ENCODE assay signal across 11 cellular contexts in the genomic region with DNA sequence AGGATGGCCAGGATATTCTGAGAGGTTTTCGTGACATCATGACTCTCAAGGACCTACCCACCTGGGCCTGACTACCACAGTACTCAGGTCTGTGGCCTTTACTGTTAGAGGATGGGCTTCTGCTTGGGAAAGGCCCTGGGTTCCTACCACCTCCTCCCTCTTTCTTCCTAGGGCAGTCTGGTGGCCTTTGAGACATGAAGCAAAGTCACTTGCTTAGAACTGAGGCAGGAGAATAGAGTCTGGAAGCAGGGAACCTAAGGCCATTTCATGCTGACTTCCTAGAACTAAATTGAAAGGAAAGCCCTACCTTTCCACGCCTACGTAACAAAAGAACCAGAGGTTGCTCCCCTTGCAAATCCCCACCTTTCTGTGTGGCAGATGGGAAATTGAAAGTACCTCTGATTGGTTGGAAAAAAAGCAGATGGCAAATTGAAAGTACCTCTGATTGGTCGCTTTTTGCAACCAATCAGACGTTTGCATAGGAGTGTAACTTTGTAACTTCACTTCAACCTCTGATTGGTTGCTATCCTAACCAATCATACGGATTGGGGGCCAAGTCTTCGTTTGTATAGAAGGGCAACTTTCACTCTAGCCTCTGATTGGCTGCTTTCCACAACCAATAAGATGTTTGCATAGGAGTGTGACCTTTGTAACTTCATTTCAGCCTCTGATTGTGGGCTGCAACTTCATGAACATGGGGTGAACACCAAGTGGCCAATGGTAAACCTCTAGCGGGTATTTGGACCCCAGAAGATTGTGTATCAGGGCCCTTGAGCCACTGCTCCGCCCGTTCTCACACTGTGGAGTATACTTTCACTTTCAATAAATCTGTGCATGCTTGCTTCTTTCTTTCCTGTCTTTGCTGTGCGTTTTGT. TPM values are rescaled to one million over a fixed set of nuclear protein-coding genes. Genes with fewer than 3 reads are reported as not detected.
A peak's percentile ranks its signal among the peaks of the same experiment; 100 is the strongest.
DNase-seq lines count a peak whose midpoint lies in the region; ATAC-seq, FAIRE-seq and TF ChIP-seq lines count a peak whose summit lies in the region.
"Had no signal": no experiment of that assay in that cellular context is flagged by ENCODE, and none has a peak within 500 bp of the region (broad histone marks: within the 10 kb centered on the region; RNA-seq: fewer than 3 reads in every experiment).

No MANE protein-coding gene starts in this region.

- H3K27me3 ChIP-seq in H1 (replicated peaks in 1 of 4; ENCODE audit: control insufficient read depth in 3 of 4, extremely low read depth in 1 of 4, insufficient read depth in 3 of 4, low read length in 3 of 4) (no peaks in the 10 kb centered on the region), stomach (peaks cover 0 to 11% (median 0%) of the 10 kb centered on the region in 3 donors), psoas muscle (ENCODE audit: insufficient read depth in 3 of 3, low read length in 2 of 3) (peaks cover 0 to 8% (median 0%) of the 10 kb centered on the region in 3 donors)
- H3K27me3 ChIP-seq: esophagus muscularis mucosa had no signal

- H2AFZ ChIP-seq in H1 (ENCODE audit: low read length): no peak overlapping the region

- no peak overlapping the region for H2BK12ac ChIP-seq in H1 (ENCODE audit: low read depth, low read length)

- H3K9ac ChIP-seq in H1 (replicated peaks in 1 of 4; ENCODE audit: extremely low read depth in 1 of 4, low read depth in 3 of 4, low read length in 3 of 4): no peak overlapping the region

- no peak overlapping the region for H3K4me2 ChIP-seq in H1 (ENCODE audit: insufficient read depth in 1 of 2, low read depth in 2 of 2, low read length in 2 of 2)

- TF ChIP-seq EP300 in H1 (IDR thresholded peaks at IDR 0.05; ENCODE audit: borderline replicate concordance in 1 of 2, low read depth in 2 of 2, low read length in 2 of 2) (no peak), stomach (IDR thresholded peaks at IDR 0.05) (no peak)

- H3K4me1 ChIP-seq in H1 (replicated peaks in 1 of 4; ENCODE audit: control insufficient read depth in 3 of 4, insufficient read depth in 4 of 4, low read length in 3 of 4) (no peaks in the 10 kb centered on the region; a peak in 1 of 7 replicates), stomach (peaks cover 0 to 6% (median 0%) of the 10 kb centered on the region in 4 donors), psoas muscle (no peaks in the 10 kb centered on the region)

- no peak for ATAC-seq in activated T-cell treated with anti-CD3 and anti-CD28 coated beads, Interleukin-2, amount 50 U/mL, for 4 hours
- ATAC-seq in psoas muscle: no peak
- ATAC-seq: stimulated activated naive B cell treated with anti-CD40 and anti-IgM and Interleukin-4, amounts not matched to agents 10 μg/mL and 1 μg/mL and 100 μg/mL, for 72 hours had no signal

- H3K4me3 ChIP-seq in H1 (ENCODE audit: extremely low read depth in 1 of 4, insufficient read depth in 2 of 4, low read depth in 3 of 4, low read length in 4 of 4): no peak overlapping the region
- H3K4me3 ChIP-seq in stomach: peak overlapping the region; percentile 7 to 28 (median 20)
- H3K4me3 ChIP-seq in psoas muscle: no peak overlapping the region
- H3K4me3 ChIP-seq: esophagus muscularis mucosa had no signal

- H3K14ac ChIP-seq in H1 (ENCODE audit: insufficient read length): no peak overlapping the region

- no peak overlapping the region for H3K56ac ChIP-seq in H1 (replicated peaks; ENCODE audit: insufficient read length, low read depth, low read length)

- no peak for DNase-seq in activated T-cell treated with anti-CD3 and anti-CD28 coated beads, Interleukin-2, amount 50 U/mL, for 4 hours
- no peak for DNase-seq in activated T-cell treated with anti-CD3 and anti-CD28 coated beads, Interleukin-2, amount 50 U/mL, for 24 hours
- DNase-seq in RPMI8226 (peak; percentile 20), H1 (ENCODE audit: low read depth in 1 of 2, low spot score in 2 of 2) (no peak), stomach (no peak), psoas muscle (no peak), nephron progenitor cell (no peak), COLO668 (lab: John Stamatoyannopoulos, UW; ENCODE audit: unreplicated experiment) (no peak)
- DNase-seq: activated CD4-positive, alpha-beta T cell treated with anti-CD3 and anti-CD28 coated beads, Interleukin-2, amount 50 U/mL, for 1 hour; stimulated activated naive B cell treated with anti-CD40 and anti-IgM and Interleukin-4, amounts not matched to agents 10 μg/mL and 1 μg/mL and 100 μg/mL, for 72 hours had no signal

- H3K27ac ChIP-seq in H1 (ENCODE audit: low read depth, low read length): no peak overlapping the region
- peak overlapping the region in 3 of 5 donors; percentile 14 to 43 (median 30) for H3K27ac ChIP-seq in stomach
- H3K27ac ChIP-seq in psoas muscle: no peak overlapping the region
- H3K27ac ChIP-seq: esophagus muscularis mucosa had no signal

- no peak for TF ChIP-seq CTCF in H1 (IDR thresholded peaks at IDR 0.05; ENCODE audit: control extremely low read depth in 1 of 3, insufficient read depth in 1 of 3, low read depth in 1 of 3, low read length in 3 of 3)
- TF ChIP-seq CTCF in stomach (IDR thresholded peaks at IDR 0.05): no peak
- no peak for TF ChIP-seq CTCF in psoas muscle (IDR thresholded peaks at IDR 0.05)
- TF ChIP-seq CTCF in nephron progenitor cell (IDR thresholded peaks at IDR 0.05): no peak

- CTCF ChIA-PET in H1 (lab: Charles Lee; ENCODE audit: partially characterized antibody): interaction anchor here (1.2 kb wide), 1 partner anchor 61 kb away, joined by 3 read pairs; no protein-coding TSS in a partner anchor

- TF ChIP-seq POLR2A in H1 (IDR thresholded peaks at IDR 0.05; ENCODE audit: control extremely low read depth in 1 of 2, low read depth in 2 of 2, low read length in 2 of 2) (no peak), stomach (IDR thresholded peaks at IDR 0.05) (no peak)

- no peak overlapping the region for H3K23ac ChIP-seq in H1 (ENCODE audit: insufficient read length)

- TF ChIP-seq RAD21 in H1 (IDR thresholded peaks at IDR 0.05 in 1 of 2, conservative IDR thresholded peaks at IDR 0.05 in 1 of 2; ENCODE audit: low read depth in 2 of 2, low read length in 2 of 2): no peak

- H4K20me1 ChIP-seq in H1 (replicated peaks in 1 of 2; ENCODE audit: control insufficient read depth in 1 of 2, insufficient read depth in 2 of 2, low read length in 2 of 2): no peaks in the 10 kb centered on the region

- no peak overlapping the region for H4K5ac ChIP-seq in H1 (ENCODE audit: insufficient read length, low read depth, low read length)

- H4K91ac ChIP-seq in H1 (replicated peaks; ENCODE audit: insufficient read length, low read length): no peak overlapping the region

- H2AK5ac ChIP-seq in H1 (ENCODE audit: low read depth, low read length): no peak overlapping the region

- no peak overlapping the region for H2BK120ac ChIP-seq in H1 (replicated peaks; ENCODE audit: low read depth, low read length)

- peak; percentile 94 for FAIRE-seq in H1 (lab: Jason Lieb, UNC)

- H3K4me1 Mint-ChIP-seq in activated T-cell treated with anti-CD3 and anti-CD28 coated beads, Interleukin-2, amount 50 U/mL, for 4 hours (ENCODE audit: low read depth): peaks cover 10% of the 10 kb centered on the region
- H3K4me1 Mint-ChIP-seq in activated T-cell treated with anti-CD3 and anti-CD28 coated beads, Interleukin-2, amount 50 U/mL, for 24 hours (ENCODE audit: low read depth): peaks cover 9% of the 10 kb centered on the region
- peaks cover under 1% of the 10 kb centered on the region for H3K4me1 Mint-ChIP-seq in nephron progenitor cell

- H4K8ac ChIP-seq in H1 (ENCODE audit: extremely low read depth, insufficient read depth, low read length): no peak overlapping the region

- H3K79me2 ChIP-seq in H1 (ENCODE audit: control insufficient read depth in 1 of 2, insufficient read depth in 2 of 2, low read length in 2 of 2): no peaks in the 10 kb centered on the region

- H3K27me3 Mint-ChIP-seq in activated T-cell treated with anti-CD3 and anti-CD28 coated beads, Interleukin-2, amount 50 U/mL, for 4 hours (ENCODE audit: low read depth): no peaks in the 10 kb centered on the region
- peaks cover 11% of the 10 kb centered on the region for H3K27me3 Mint-ChIP-seq in activated T-cell treated with anti-CD3 and anti-CD28 coated beads, Interleukin-2, amount 50 U/mL, for 24 hours
- H3K27me3 Mint-ChIP-seq in nephron progenitor cell (ENCODE audit: low read depth, poor library complexity): peaks cover 3% of the 10 kb centered on the region

- no peak overlapping the region for H3K27ac Mint-ChIP-seq in activated T-cell treated with anti-CD3 and anti-CD28 coated beads, Interleukin-2, amount 50 U/mL, for 24 hours
- H3K27ac Mint-ChIP-seq in nephron progenitor cell: no peak overlapping the region
- H3K27ac Mint-ChIP-seq: stimulated activated naive B cell treated with anti-CD40 and anti-IgM and Interleukin-4, amounts not matched to agents 10 μg/mL and 1 μg/mL and 100 μg/mL, for 72 hours had no signal

- H3K4me3 Mint-ChIP-seq in activated T-cell treated with anti-CD3 and anti-CD28 coated beads, Interleukin-2, amount 50 U/mL, for 4 hours: peak overlapping the region; percentile 45
- no peak overlapping the region for H3K4me3 Mint-ChIP-seq in activated T-cell treated with anti-CD3 and anti-CD28 coated beads, Interleukin-2, amount 50 U/mL, for 24 hours
- H3K4me3 Mint-ChIP-seq in nephron progenitor cell: no peak overlapping the region
- H3K4me3 Mint-ChIP-seq: stimulated activated naive B cell treated with anti-CD40 and anti-IgM and Interleukin-4, amounts not matched to agents 10 μg/mL and 1 μg/mL and 100 μg/mL, for 72 hours had no signal

- H3K36me3 Mint-ChIP-seq in activated T-cell treated with anti-CD3 and anti-CD28 coated beads, Interleukin-2, amount 50 U/mL, for 4 hours (ENCODE audit: insufficient read depth): no peaks in the 10 kb centered on the region
- no peaks in the 10 kb centered on the region for H3K36me3 Mint-ChIP-seq in activated T-cell treated with anti-CD3 and anti-CD28 coated beads, Interleukin-2, amount 50 U/mL, for 24 hours (ENCODE audit: low read depth)
- H3K36me3 Mint-ChIP-seq in nephron progenitor cell (ENCODE audit: low read depth): no peaks in the 10 kb centered on the region
- H3K36me3 Mint-ChIP-seq: stimulated activated naive B cell treated with anti-CD40 and anti-IgM and Interleukin-4, amounts not matched to agents 10 μg/mL and 1 μg/mL and 100 μg/mL, for 72 hours had no signal

- no peaks in the 10 kb centered on the region for H3K79me1 ChIP-seq in H1 (ENCODE audit: low read depth, low read length)

- intact Hi-C loops in stomach (cut with DNase I; ENCODE audit: low total_unique reads) (no loop called here), psoas muscle (cut with DNase I) (no loop called here)

- H3K18ac ChIP-seq in H1 (ENCODE audit: extremely low read depth, low read length): no peak overlapping the region

- H2BK5ac ChIP-seq in H1 (ENCODE audit: low read depth, low read length): no peak overlapping the region

- H3K23me2 ChIP-seq in H1 (ENCODE audit: low read depth, low read length): no peaks in the 10 kb centered on the region

- WGBS in H1 (ENCODE audit: extremely low coverage in 1 of 2, insufficient coverage in 1 of 2, insufficient read length in 1 of 2, insufficient replicate concordance in 2 of 2, low coverage in 1 of 2, low lambda C conversion rate in 2 of 2, missing lambda C conversion rate in 1 of 2), 2 experiments: 88% methylated on average over 10 of the region's 11 CpGs; no CpG with 5 or more reads in 1 of the 2 experiments
- 51 to 71% (median 66%) methylated on average over 11 of the region's 11 CpGs for WGBS in stomach, 5 donors
- 75 to 88% (median 79%) methylated on average over 11 of the region's 11 CpGs for WGBS in psoas muscle, 3 donors

- H3K9me3 ChIP-seq in H1 (ENCODE audit: insufficient read depth in 2 of 2, low read depth in 1 of 2, low read length in 1 of 2): no peaks in the 10 kb centered on the region
- H3K9me3 ChIP-seq in stomach: peaks cover 0 to 3% (median 0%) of the 10 kb centered on the region in 4 donors
- no peaks in the 10 kb centered on the region for H3K9me3 ChIP-seq in psoas muscle
- H3K9me3 ChIP-seq: esophagus muscularis mucosa had no signal

- H3K36me3 ChIP-seq in H1 (ENCODE audit: control insufficient read depth in 2 of 4, insufficient read depth in 4 of 4, low read length in 3 of 4): no peaks in the 10 kb centered on the region
- no peaks in the 10 kb centered on the region for H3K36me3 ChIP-seq in stomach
- no peaks in the 10 kb centered on the region for H3K36me3 ChIP-seq in psoas muscle (ENCODE audit: insufficient read depth in 1 of 2, low read depth in 1 of 2)
- H3K36me3 ChIP-seq: esophagus muscularis mucosa had no signal

- no peak overlapping the region for H2BK20ac ChIP-seq in H1 (ENCODE audit: low read length)

- H3K4ac ChIP-seq in H1 (replicated peaks; ENCODE audit: insufficient read length, low read depth, low read length): no peak overlapping the region

- H3K9me3 Mint-ChIP-seq in activated T-cell treated with anti-CD3 and anti-CD28 coated beads, Interleukin-2, amount 50 U/mL, for 4 hours: no peaks in the 10 kb centered on the region
- H3K9me3 Mint-ChIP-seq in activated T-cell treated with anti-CD3 and anti-CD28 coated beads, Interleukin-2, amount 50 U/mL, for 24 hours: no peaks in the 10 kb centered on the region
- peaks cover 31% of the 10 kb centered on the region for H3K9me3 Mint-ChIP-seq in nephron progenitor cell
- H3K9me3 Mint-ChIP-seq: stimulated activated naive B cell treated with anti-CD40 and anti-IgM and Interleukin-4, amounts not matched to agents 10 μg/mL and 1 μg/mL and 100 μg/mL, for 72 hours had no signal

- POLR2A ChIA-PET in H1 (lab: Charles Lee; ENCODE audit: partially characterized antibody): interaction anchor here (1.3 kb wide), 1 partner anchor 95 kb away, joined by 3 read pairs; a partner anchor contains a TSS

- no peak overlapping the region for H2BK15ac ChIP-seq in H1 (ENCODE audit: low read length)

RNA-seq across cellular contexts. Expression of a gene that starts 9.9 kb away (rescaled TPM):
- total RNA-seq in activated T-cell treated with anti-CD3 and anti-CD28 coated beads, Interleukin-2, amount 50 U/mL, for 4 hours: not detected
- 1.3 and 1.7 TPM in 2 replicates for total RNA-seq in H1 (2021; fragmentation: NEBNext Ultra II Directional; extraction: Animal tissue kit (Norgen Biotek cat#: 25700))
- polyA plus RNA-seq in H1 (2011; rRNA removed) (0.77 and 0.79 TPM in 2 replicates), stomach (not detected), psoas muscle (under 1 TPM in 1 of 3 donors, not detected in 2; 0.19 TPM)
- polyA plus RNA-seq in H1 (2011; cell fraction: cytosol; rRNA removed): 1.5 TPM
- polyA plus RNA-seq in H1 (2011; cell fraction: nucleus; rRNA removed): 0.20 TPM
- polyA plus RNA-seq in H1 (2012, experiment 1 of 2): 1.1 to 2.7 TPM (median 2.3 TPM) in 4 replicates
- polyA plus RNA-seq in H1 (2012, experiment 2 of 2): not detected
- 2.1 TPM for polyA plus RNA-seq in H1 (2013, experiment 1 of 2)
- 2.3 TPM for polyA plus RNA-seq in H1 (2013, experiment 2 of 2)
- 0.41 TPM in 1 of 2 replicates, not detected in the other for polyA minus RNA-seq in H1 (2011; rRNA and poly(A)+ RNA removed)
- polyA minus RNA-seq in H1 (2011; cell fraction: cytosol; rRNA and poly(A)+ RNA removed): not detected
- polyA minus RNA-seq in H1 (2011; cell fraction: nucleus; rRNA and poly(A)+ RNA removed): not detected
- total RNA-seq in stomach (not detected), psoas muscle (not detected)
- total RNA-seq: esophagus muscularis mucosa had no signal

RNA-seq across cellular contexts. Expression of a gene that starts 14.2 kb away (rescaled TPM):
- total RNA-seq in activated T-cell treated with anti-CD3 and anti-CD28 coated beads, Interleukin-2, amount 50 U/mL, for 4 hours: 10 to 100 TPM; 82.4 to 87.4 (median 83.8) TPM
- total RNA-seq in H1 (2021; fragmentation: NEBNext Ultra II Directional; extraction: Animal tissue kit (Norgen Biotek cat#: 25700)): 69.7 and 74.1 TPM in 2 replicates
- polyA plus RNA-seq in H1 (2011; rRNA removed): 36.7 and 65.6 TPM in 2 replicates
- 107 TPM for polyA plus RNA-seq in H1 (2011; cell fraction: cytosol; rRNA removed)
- polyA plus RNA-seq in H1 (2011; cell fraction: nucleus; rRNA removed): 11.6 TPM
- polyA plus RNA-seq in H1 (2012, experiment 1 of 2): 111 to 144 TPM (median 129 TPM) in 4 replicates
- 18.6 TPM for polyA plus RNA-seq in H1 (2012, experiment 2 of 2)
- 174 TPM for polyA plus RNA-seq in H1 (2013, experiment 1 of 2)
- polyA plus RNA-seq in H1 (2013, experiment 2 of 2): 186 TPM
- 11.5 and 14.5 TPM in 2 replicates for polyA minus RNA-seq in H1 (2011; rRNA and poly(A)+ RNA removed)
- 31.8 TPM for polyA minus RNA-seq in H1 (2011; cell fraction: cytosol; rRNA and poly(A)+ RNA removed)
- polyA minus RNA-seq in H1 (2011; cell fraction: nucleus; rRNA and poly(A)+ RNA removed): 8.2 TPM
- total RNA-seq in stomach: 10 to 100 TPM; 46.2 to 72.1 (median 64.3) TPM
- 100 to 1,000 TPM; 214 to 260 (median 220) TPM for polyA plus RNA-seq in stomach
- total RNA-seq in psoas muscle: 100 to 1,000 TPM; 194 to 237 (median 217) TPM
- polyA plus RNA-seq in psoas muscle: 100 to 1,000 TPM; 235 to 327 (median 282) TPM

RNA-seq across cellular contexts. Expression of a gene that starts 14.3 kb away (rescaled TPM):
- 10 to 100 TPM; 23.7 to 27.5 (median 24.9) TPM for total RNA-seq in activated T-cell treated with anti-CD3 and anti-CD28 coated beads, Interleukin-2, amount 50 U/mL, for 4 hours
- total RNA-seq in H1 (2021; fragmentation: NEBNext Ultra II Directional; extraction: Animal tissue kit (Norgen Biotek cat#: 25700)): 14.2 and 14.3 TPM in 2 replicates
- polyA plus RNA-seq in H1 (2011; rRNA removed): 9.7 and 10.3 TPM in 2 replicates
- 15.4 TPM for polyA plus RNA-seq in H1 (2011; cell fraction: cytosol; rRNA removed)
- polyA plus RNA-seq in H1 (2011; cell fraction: nucleus; rRNA removed): 9.4 TPM
- polyA plus RNA-seq in H1 (2012, experiment 1 of 2): 12.5 to 14.2 TPM (median 13.7 TPM) in 4 replicates
- 6.4 TPM for polyA plus RNA-seq in H1 (2012, experiment 2 of 2)
- polyA plus RNA-seq in H1 (2013, experiment 1 of 2): 14.0 TPM
- 12.8 TPM for polyA plus RNA-seq in H1 (2013, experiment 2 of 2)
- polyA minus RNA-seq in H1 (2011; rRNA and poly(A)+ RNA removed): 3.8 and 4.5 TPM in 2 replicates
- polyA minus RNA-seq in H1 (2011; cell fraction: cytosol; rRNA and poly(A)+ RNA removed): 4.5 TPM
- 2.7 TPM for polyA minus RNA-seq in H1 (2011; cell fraction: nucleus; rRNA and poly(A)+ RNA removed)
- total RNA-seq in stomach: 10 to 100 TPM in 3 of 5 donors, 1 to 10 TPM in 2; 9.5 to 42.0 (median 10.9) TPM
- polyA plus RNA-seq in stomach: 10 to 100 TPM; 14.4 to 26.4 (median 19.5) TPM
- 1 to 10 TPM; 5.5 to 9.7 (median 8.1) TPM for total RNA-seq in psoas muscle
- 10 to 100 TPM; 11.7 to 15.7 (median 14.8) TPM for polyA plus RNA-seq in psoas muscle

RNA-seq across cellular contexts. Expression of a gene that starts 33.0 kb away (rescaled TPM):
- total RNA-seq in activated T-cell treated with anti-CD3 and anti-CD28 coated beads, Interleukin-2, amount 50 U/mL, for 4 hours: 10 to 100 TPM; 14.5 to 16.5 (median 16.3) TPM
- 20.9 and 22.2 TPM in 2 replicates for total RNA-seq in H1 (2021; fragmentation: NEBNext Ultra II Directional; extraction: Animal tissue kit (Norgen Biotek cat#: 25700))
- polyA plus RNA-seq in H1 (2011; rRNA removed) (3.9 and 7.8 TPM in 2 replicates), stomach (10 to 100 TPM in 1 of 3 donors, 1 to 10 TPM in 2; 6.4 to 25.1 (median 9.8) TPM), psoas muscle (10 to 100 TPM; 10.3 to 25.4 (median 14.9) TPM)
- polyA plus RNA-seq in H1 (2011; cell fraction: cytosol; rRNA removed): 17.6 TPM
- 4.2 TPM for polyA plus RNA-seq in H1 (2011; cell fraction: nucleus; rRNA removed)
- polyA plus RNA-seq in H1 (2012, experiment 1 of 2): 25.7 to 37.4 TPM (median 26.6 TPM) in 4 replicates
- 3.3 TPM for polyA plus RNA-seq in H1 (2012, experiment 2 of 2)
- 39.6 TPM for polyA plus RNA-seq in H1 (2013, experiment 1 of 2)
- polyA plus RNA-seq in H1 (2013, experiment 2 of 2): 39.7 TPM
- polyA minus RNA-seq in H1 (2011; rRNA and poly(A)+ RNA removed): 3.8 and 5.6 TPM in 2 replicates
- polyA minus RNA-seq in H1 (2011; cell fraction: cytosol; rRNA and poly(A)+ RNA removed): 5.9 TPM
- polyA minus RNA-seq in H1 (2011; cell fraction: nucleus; rRNA and poly(A)+ RNA removed): 7.6 TPM
- total RNA-seq in stomach (10 to 100 TPM in 1 of 5 donors, 1 to 10 TPM in 4; 1.2 to 10.7 (median 6.7) TPM), psoas muscle (10 to 100 TPM in 1 of 4 donors, 1 to 10 TPM in 3; 4.2 to 10.5 (median 5.3) TPM)

RNA-seq across cellular contexts. Expression of a gene that starts 57.8 kb away (rescaled TPM):
- 10 to 100 TPM in 1 of 3 donors, 1 to 10 TPM in 2; 9.0 to 10.5 (median 9.8) TPM for total RNA-seq in activated T-cell treated with anti-CD3 and anti-CD28 coated beads, Interleukin-2, amount 50 U/mL, for 4 hours
- 6.6 and 7.1 TPM in 2 replicates for total RNA-seq in H1 (2021; fragmentation: NEBNext Ultra II Directional; extraction: Animal tissue kit (Norgen Biotek cat#: 25700))
- polyA plus RNA-seq in H1 (2011; rRNA removed): 2.8 TPM in 2 replicates
- 3.6 TPM for polyA plus RNA-seq in H1 (2011; cell fraction: cytosol; rRNA removed)
- 2.4 TPM for polyA plus RNA-seq in H1 (2011; cell fraction: nucleus; rRNA removed)
- 2.9 to 4.8 TPM (median 3.3 TPM) in 4 replicates for polyA plus RNA-seq in H1 (2012, experiment 1 of 2)
- polyA plus RNA-seq in H1 (2012, experiment 2 of 2): 0.71 TPM
- 6.7 TPM for polyA plus RNA-seq in H1 (2013, experiment 1 of 2)
- 6.4 TPM for polyA plus RNA-seq in H1 (2013, experiment 2 of 2)
- polyA minus RNA-seq in H1 (2011; rRNA and poly(A)+ RNA removed): 1.2 TPM in 2 replicates
- 2.6 TPM for polyA minus RNA-seq in H1 (2011; cell fraction: cytosol; rRNA and poly(A)+ RNA removed)
- 5.2 TPM for polyA minus RNA-seq in H1 (2011; cell fraction: nucleus; rRNA and poly(A)+ RNA removed)
- total RNA-seq in stomach: 1 to 10 TPM in 4 of 5 donors, under 1 TPM in 1; 0.58 to 7.5 (median 6.1) TPM
- 1 to 10 TPM; 3.7 to 6.7 (median 6.3) TPM for polyA plus RNA-seq in stomach
- 1 to 10 TPM; 6.2 to 7.4 (median 7.2) TPM for total RNA-seq in psoas muscle
- polyA plus RNA-seq in psoas muscle: 1 to 10 TPM; 3.4 to 7.5 (median 5.1) TPM

Comparison
In these comparisons a context has a peak if more than half of its experiments do, and no peak if none do; other contexts are left out.
1. H3K27ac ChIP-seq: peak in stomach (3 of 5); none in H1 (single experiment) and psoas muscle (single experiment).
2. H3K4me3 ChIP-seq: peak in stomach (4 of 4); none in H1 (0 of 4) and psoas muscle (single experiment).